Comparison of ENCODE assay signal across 24 cellular contexts in the genomic region with DNA sequence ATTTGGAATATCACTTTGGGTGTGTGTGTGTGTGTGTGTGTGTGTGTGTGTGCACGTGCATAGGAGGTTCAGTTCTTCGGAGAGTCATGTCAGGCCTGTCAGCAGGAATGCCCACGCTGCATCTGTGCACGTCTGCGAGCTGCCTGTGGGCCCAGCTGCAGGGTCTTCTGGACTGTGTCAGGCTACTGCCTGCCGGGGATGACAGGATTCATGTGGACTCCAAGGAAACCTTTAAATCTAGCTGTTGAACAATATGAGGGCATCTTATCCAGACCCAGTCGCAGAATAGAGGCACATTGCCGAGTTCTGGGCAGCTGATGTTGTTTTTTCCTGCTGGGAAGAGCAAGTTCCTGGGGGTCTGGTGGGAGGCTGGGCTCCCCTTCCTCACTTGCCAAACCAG. TPM values are rescaled to one million over a fixed set of nuclear protein-coding genes. Genes with fewer than 3 reads are reported as not detected.
DNase-seq lines count a peak whose midpoint lies in the region; ATAC-seq and TF ChIP-seq lines count a peak whose summit lies in the region.
"Had no signal": no experiment of that assay in that cellular context is flagged by ENCODE, and none has a peak within 500 bp of the region (broad histone marks: within the 10 kb centered on the region; RNA-seq: fewer than 3 reads in every experiment).

No MANE protein-coding gene starts in this region.

- CTCF ChIA-PET in activated CD4-positive, alpha-beta memory T cell treated with anti-CD3 and anti-CD28 coated beads for 36 hours (lab: Charles Lee): interaction anchor here (0.9 to 4.3 kb wide), 3 partner anchors 9 to 53 kb away, joined by 3 to 23 read pairs (median 6); no protein-coding TSS in a partner anchor
- CTCF ChIA-PET in activated CD4-positive, alpha-beta memory T cell treated with anti-CD3 and anti-CD28 coated beads, Interleukin-2, amount 10 ng/mL, durations not matched to agents 7 days and 5 days (lab: Charles Lee): interaction anchor here (1.6 kb wide), 1 partner anchor 8 kb away, joined by 10 read pairs; no protein-coding TSS in a partner anchor

- no peaks in the 10 kb centered on the region for H3K4me1 Mint-ChIP-seq in activated CD4-positive, alpha-beta memory T cell treated with anti-CD3 and anti-CD28 coated beads for 36 hours (ENCODE audit: low read depth)
- no peaks in the 10 kb centered on the region for H3K4me1 Mint-ChIP-seq in activated CD4-positive, alpha-beta memory T cell treated with anti-CD3 and anti-CD28 coated beads, Interleukin-2, amount 10 ng/mL, durations not matched to agents 7 days and 5 days

- H3K4me1 ChIP-seq in mesenchymal stem cell (ENCODE audit: control insufficient read depth, insufficient read depth, low read depth, low read length) (peaks cover 49% of the 10 kb centered on the region), smooth muscle cell (ENCODE audit: low read depth) (peaks cover 18% of the 10 kb centered on the region), lower lobe of right lung (peaks cover 8% of the 10 kb centered on the region)
- H3K4me1 ChIP-seq: tibial artery had no signal

- H3K27me3 ChIP-seq in mesenchymal stem cell (ENCODE audit: control insufficient read depth in 1 of 2, insufficient read depth in 1 of 2, low read length in 2 of 2): no peaks in the 10 kb centered on the region
- no peaks in the 10 kb centered on the region for H3K27me3 ChIP-seq in smooth muscle cell (ENCODE audit: low read depth)
- no peaks in the 10 kb centered on the region for H3K27me3 ChIP-seq in lower lobe of right lung (ENCODE audit: low read depth)
- H3K27me3 ChIP-seq: tibial artery had no signal

- no peak overlapping the region for H2BK120ac ChIP-seq in mesenchymal stem cell (ENCODE audit: low read depth, low read length)

- H3K36me3 ChIP-seq in mesenchymal stem cell (ENCODE audit: control insufficient read depth in 1 of 2, insufficient read depth in 2 of 2, low read depth in 1 of 2, low read length in 2 of 2): peaks cover 0 to 14% of the 10 kb centered on the region in 2 experiments
- H3K36me3 ChIP-seq in smooth muscle cell (ENCODE audit: low read depth): no peaks in the 10 kb centered on the region
- peaks cover 8% of the 10 kb centered on the region for H3K36me3 ChIP-seq in lower lobe of right lung

- H2AK5ac ChIP-seq in mesenchymal stem cell (ENCODE audit: low read length, severe bottlenecking): peak overlapping the region; percentile 94

- peaks cover 4% of the 10 kb centered on the region for H3K27me3 Mint-ChIP-seq in activated CD4-positive, alpha-beta memory T cell treated with anti-CD3 and anti-CD28 coated beads for 36 hours
- no peaks in the 10 kb centered on the region for H3K27me3 Mint-ChIP-seq in activated CD4-positive, alpha-beta memory T cell treated with anti-CD3 and anti-CD28 coated beads, Interleukin-2, amount 10 ng/mL, durations not matched to agents 7 days and 5 days
- H3K27me3 Mint-ChIP-seq: activated naive CD8-positive, alpha-beta T cell had no signal

- peak; percentile 78 for ATAC-seq in Right ventricle myocardium superior (ENCODE audit: poor library complexity)
- no peak for ATAC-seq in lower lobe of right lung
- ATAC-seq: K562, PC-3 had no signal

- H3K27ac Mint-ChIP-seq in activated CD4-positive, alpha-beta memory T cell treated with anti-CD3 and anti-CD28 coated beads for 36 hours: no peak overlapping the region
- H3K27ac Mint-ChIP-seq in activated CD4-positive, alpha-beta memory T cell treated with anti-CD3 and anti-CD28 coated beads, Interleukin-2, amount 10 ng/mL, durations not matched to agents 7 days and 5 days: no peak overlapping the region
- H3K27ac Mint-ChIP-seq: activated naive CD8-positive, alpha-beta T cell had no signal

- H3K79me1 ChIP-seq in mesenchymal stem cell (replicated peaks; ENCODE audit: low read length, poor library complexity, severe bottlenecking): no peaks in the 10 kb centered on the region

- peak overlapping the region; percentile 100 for H3K27ac ChIP-seq in mesenchymal stem cell (ENCODE audit: low read length, poor library complexity, severe bottlenecking)
- H3K27ac ChIP-seq in smooth muscle cell (ENCODE audit: low read depth): peak overlapping the region; percentile 57
- no peak overlapping the region for H3K27ac ChIP-seq in lower lobe of right lung
- H3K27ac ChIP-seq: 22Rv1, SK-N-MC, tibial artery had no signal

- 19% methylated on average over 8 of the region's 8 CpGs for WGBS in mesenchymal stem cell
- WGBS in smooth muscle cell (ENCODE audit: low lambda C conversion rate): 11% methylated on average over 8 of the region's 8 CpGs

- H3K18ac ChIP-seq in mesenchymal stem cell (ENCODE audit: low read depth in 1 of 2, low read length in 2 of 2): no peak overlapping the region

- peak; percentile 5 for DNase-seq in activated CD4-positive, alpha-beta memory T cell treated with anti-CD3 and anti-CD28 coated beads for 36 hours
- DNase-seq in activated CD4-positive, alpha-beta memory T cell treated with anti-CD3 and anti-CD28 coated beads, Interleukin-2, amount 10 ng/mL, durations not matched to agents 7 days and 5 days: no peak
- peak; percentile 56 for DNase-seq in Right ventricle myocardium superior
- no peak for DNase-seq in mesenchymal stem cell
- no peak for DNase-seq in smooth muscle cell (lab: John Stamatoyannopoulos, UW; ENCODE audit: unreplicated experiment)
- DNase-seq in ACHN: no peak
- no peak for DNase-seq in lower lobe of right lung
- DNase-seq in NCI-H1436 (lab: John Stamatoyannopoulos, UW): no peak
- DNase-seq: activated CD4-positive, alpha-beta T cell treated with anti-CD3 and anti-CD28 coated beads for 48 hours; C1 segment of cervical spinal cord; dermis blood vessel endothelial cell; midbrain; NCI-H748 treated with DMSO at 0.1 percent for 48 hours; PC-3; stimulated activated CD4-positive, alpha-beta T cell treated with anti-CD3 and anti-CD28 coated beads, Interleukin-12 subunit alpha, Interleukin-12 subunit beta, amount 100 ng/mL, for 4 hours had no signal

- no peak overlapping the region for H2BK15ac ChIP-seq in mesenchymal stem cell (ENCODE audit: low read depth, poor library complexity, severe bottlenecking)

- H2BK5ac ChIP-seq in mesenchymal stem cell (ENCODE audit: low read depth, low read length, poor library complexity, severe bottlenecking): peak overlapping the region; percentile 80

- POLR2A ChIA-PET in activated CD4-positive, alpha-beta memory T cell treated with anti-CD3 and anti-CD28 coated beads for 36 hours (lab: Charles Lee): no interaction called here
- POLR2A ChIA-PET in activated CD4-positive, alpha-beta memory T cell treated with anti-CD3 and anti-CD28 coated beads, Interleukin-2, amount 10 ng/mL, durations not matched to agents 7 days and 5 days (lab: Charles Lee): no interaction called here

- peaks cover 10% of the 10 kb centered on the region for H3K9me3 ChIP-seq in mesenchymal stem cell (ENCODE audit: control insufficient read depth, low read length)
- no peaks in the 10 kb centered on the region for H3K9me3 ChIP-seq in smooth muscle cell (replicated peaks; ENCODE audit: low read depth)
- no peaks in the 10 kb centered on the region for H3K9me3 ChIP-seq in lower lobe of right lung

- H3K36me3 Mint-ChIP-seq in activated CD4-positive, alpha-beta memory T cell treated with anti-CD3 and anti-CD28 coated beads for 36 hours: no peaks in the 10 kb centered on the region
- no peaks in the 10 kb centered on the region for H3K36me3 Mint-ChIP-seq in activated CD4-positive, alpha-beta memory T cell treated with anti-CD3 and anti-CD28 coated beads, Interleukin-2, amount 10 ng/mL, durations not matched to agents 7 days and 5 days (ENCODE audit: low read depth)
- H3K36me3 Mint-ChIP-seq: activated naive CD8-positive, alpha-beta T cell had no signal

- H3K4ac ChIP-seq in mesenchymal stem cell (ENCODE audit: low read depth in 1 of 2, low read length in 2 of 2): no peak overlapping the region

- H3K14ac ChIP-seq in mesenchymal stem cell (ENCODE audit: low read length in 2 of 2): no peak overlapping the region

- no peak overlapping the region for H3K23ac ChIP-seq in mesenchymal stem cell (ENCODE audit: low read length in 2 of 2)

- intact Hi-C loops in activated CD4-positive, alpha-beta memory T cell treated with anti-CD3 and anti-CD28 coated beads for 36 hours (cut with micrococcal nuclease): no loop called here
- intact Hi-C loops in Right ventricle myocardium superior (cut with DNase I) (no loop called here), lower lobe of right lung (cut with DNase I) (no loop called here)

- H2AFZ ChIP-seq in mesenchymal stem cell (ENCODE audit: low read depth, low read length) (no peak overlapping the region), smooth muscle cell (ENCODE audit: low read depth) (no peak overlapping the region)

- H3K79me2 ChIP-seq in smooth muscle cell (ENCODE audit: low read depth): no peaks in the 10 kb centered on the region

- peaks cover 14% of the 10 kb centered on the region for H3F3A ChIP-seq in smooth muscle cell (ENCODE audit: low read depth)

- in situ Hi-C loops in ACHN (cut with HindIII; ENCODE audit: low pct_ligation_motif_present, low pct_unique_long_range_greater_than_20kb, low sequenced_read_pairs): no loop called here

- TF ChIP-seq CTCF in smooth muscle cell (IDR thresholded peaks at IDR 0.05; ENCODE audit: borderline replicate concordance, insufficient read depth, poor library complexity, severe bottlenecking) (no peak), lower lobe of right lung (IDR thresholded peaks at IDR 0.05) (no peak)

- no peak overlapping the region for H3K4me3 ChIP-seq in mesenchymal stem cell (ENCODE audit: insufficient read depth in 1 of 2, low read depth in 1 of 2, low read length in 2 of 2)
- H3K4me3 ChIP-seq in smooth muscle cell: no peak overlapping the region
- H3K4me3 ChIP-seq in lower lobe of right lung: no peak overlapping the region
- H3K4me3 ChIP-seq: K562, SK-N-MC, tibial artery had no signal

- no peak overlapping the region for H4K91ac ChIP-seq in mesenchymal stem cell (ENCODE audit: low read length)

- no peak overlapping the region for H3K4me3 Mint-ChIP-seq in activated CD4-positive, alpha-beta memory T cell treated with anti-CD3 and anti-CD28 coated beads for 36 hours
- no peak overlapping the region for H3K4me3 Mint-ChIP-seq in activated CD4-positive, alpha-beta memory T cell treated with anti-CD3 and anti-CD28 coated beads, Interleukin-2, amount 10 ng/mL, durations not matched to agents 7 days and 5 days
- H3K4me3 Mint-ChIP-seq: activated naive CD8-positive, alpha-beta T cell had no signal

- no peak overlapping the region for H3K4me2 ChIP-seq in mesenchymal stem cell (ENCODE audit: low read length, poor library complexity, severe bottlenecking)
- H3K4me2 ChIP-seq in smooth muscle cell: peak overlapping the region; percentile 62

- peaks cover 14% of the 10 kb centered on the region for H3K9me3 Mint-ChIP-seq in activated CD4-positive, alpha-beta memory T cell treated with anti-CD3 and anti-CD28 coated beads for 36 hours
- no peaks in the 10 kb centered on the region for H3K9me3 Mint-ChIP-seq in activated CD4-positive, alpha-beta memory T cell treated with anti-CD3 and anti-CD28 coated beads, Interleukin-2, amount 10 ng/mL, durations not matched to agents 7 days and 5 days

- no peak overlapping the region for H4K8ac ChIP-seq in mesenchymal stem cell (ENCODE audit: low read length)

- H2BK12ac ChIP-seq in mesenchymal stem cell (ENCODE audit: low read length in 2 of 2): no peak overlapping the region

- H3K9ac ChIP-seq in mesenchymal stem cell (ENCODE audit: low read length): no peak overlapping the region
- no peak overlapping the region for H3K9ac ChIP-seq in smooth muscle cell (ENCODE audit: low read depth)

- H4K20me1 ChIP-seq in smooth muscle cell (ENCODE audit: low read depth): no peaks in the 10 kb centered on the region

RNA-seq across cellular contexts. Expression of gene AQP1, which starts 19.0 kb away (rescaled TPM):
- under 1 TPM; 0.36 to 0.62 TPM for total RNA-seq in activated CD4-positive, alpha-beta memory T cell treated with anti-CD3 and anti-CD28 coated beads for 36 hours
- total RNA-seq in activated CD4-positive, alpha-beta memory T cell treated with anti-CD3 and anti-CD28 coated beads, Interleukin-2, amount 10 ng/mL, durations not matched to agents 7 days and 5 days: under 1 TPM; 0.18 to 0.25 TPM
- 236 TPM for total RNA-seq in Right ventricle myocardium superior
- polyA plus RNA-seq in mesenchymal stem cell (2013, experiment 1 of 2): 1.0 TPM
- polyA plus RNA-seq in mesenchymal stem cell (2013, experiment 2 of 2): 0.86 TPM
- total RNA-seq in smooth muscle cell: 2,330 and 2,442 TPM in 2 replicates
- polyA plus RNA-seq in smooth muscle cell: 2,039 and 2,747 TPM in 2 replicates
- 826 TPM for total RNA-seq in lower lobe of right lung

RNA-seq across cellular contexts. Expression of gene GHRHR, which starts 33.1 kb away (rescaled TPM):
- total RNA-seq in activated CD4-positive, alpha-beta memory T cell treated with anti-CD3 and anti-CD28 coated beads for 36 hours: not detected
- not detected for total RNA-seq in activated CD4-positive, alpha-beta memory T cell treated with anti-CD3 and anti-CD28 coated beads, Interleukin-2, amount 10 ng/mL, durations not matched to agents 7 days and 5 days
- total RNA-seq in Right ventricle myocardium superior (not detected), smooth muscle cell (not detected in 2 replicates), lower lobe of right lung (not detected)
- not detected for polyA plus RNA-seq in mesenchymal stem cell (2013, experiment 1 of 2)
- not detected for polyA plus RNA-seq in mesenchymal stem cell (2013, experiment 2 of 2)
- not detected in 2 replicates for polyA plus RNA-seq in smooth muscle cell
- total RNA-seq: dermis blood vessel endothelial cell, epithelial cell of proximal tubule, glomerular endothelial cell, H4, K562, omental fat pad, PC-3 had no signal
- polyA plus RNA-seq: K562 had no signal

Comparison
In these comparisons a context has a peak if more than half of its experiments do, and no peak if none do; other contexts are left out.
1. DNase-seq: peak in activated CD4-positive, alpha-beta memory T cell treated with anti-CD3 and anti-CD28 coated beads for 36 hours (single experiment) and Right ventricle myocardium superior (single experiment); none in activated CD4-positive, alpha-beta memory T cell treated with anti-CD3 and anti-CD28 coated beads, Interleukin-2, amount 10 ng/mL, durations not matched to agents 7 days and 5 days (single experiment), mesenchymal stem cell (single experiment), smooth muscle cell (single experiment), ACHN (single experiment), lower lobe of right lung (single experiment) and NCI-H1436 (single experiment).
2. RNA of gene AQP1, which starts 19.0 kb away (total RNA-seq): 2,330 to 2,442 TPM in smooth muscle cell, 826 TPM in lower lobe of right lung (single experiment) and 236 TPM in Right ventricle myocardium superior (single experiment); 0.36 to 0.62 TPM in activated CD4-positive, alpha-beta memory T cell treated with anti-CD3 and anti-CD28 coated beads for 36 hours and 0.18 to 0.25 TPM in activated CD4-positive, alpha-beta memory T cell treated with anti-CD3 and anti-CD28 coated beads, Interleukin-2, amount 10 ng/mL, durations not matched to agents 7 days and 5 days; every median in the first group is over 100 times any median in the second.